In genomic region chr11:131695889-131696429, GRCh38 we compare ENCODE assay signal across 31 cellular contexts.
"Had no signal": no experiment of that assay in that cellular context is flagged by ENCODE, and none has a peak within 500 bp of the region (broad histone marks: within the 10 kb centered on the region; RNA-seq: fewer than 3 reads in every experiment).

No MANE protein-coding gene starts in this region.

- H3K9me3 Mint-ChIP-seq: activated CD4-positive, alpha-beta memory T cell treated with anti-CD3 and anti-CD28 coated beads, Interleukin-2, amount 10 ng/mL, durations not matched to agents 7 days and 5 days; activated CD4-positive, alpha-beta T cell treated with anti-CD3 and anti-CD28 coated beads, Interleukin-2, amount 10 ng/mL, durations not matched to agents 24 days and 14 days; activated naive CD4-positive, alpha-beta T cell treated with anti-CD3 and anti-CD28 coated beads, Interleukin-2, amount 10 ng/mL, durations not matched to agents 7 days and 5 days; activated T-cell treated with anti-CD3 and anti-CD28 coated beads, Interleukin-2, amount 50 U/mL, for 24 hours; stimulated activated memory B cell treated with anti-CD40 and anti-IgM and Interleukin-4, amounts not matched to agents 10 μg/mL and 1 μg/mL and 100 μg/mL, for 72 hours; stimulated activated naive CD8-positive, alpha-beta T cell treated with anti-CD3 and anti-CD28 coated beads, Interleukin-15, amount 100 ng/mL, for 72 hours; T-helper 2 cell treated with Interferon-gamma antibody and Interleukin-4, amounts not matched to agents 5 μg/mL and 100 μg/mL, for 36 hours had no signal

- H3K4me1 Mint-ChIP-seq: activated naive CD4-positive, alpha-beta T cell treated with anti-CD3 and anti-CD28 coated beads, Interleukin-2, amount 10 ng/mL, durations not matched to agents 7 days and 5 days had no signal

- ATAC-seq: gastrocnemius medialis; naive thymus-derived CD4-positive, alpha-beta T cell; pancreas; psoas muscle; stimulated activated memory B cell treated with anti-CD40 and anti-IgM and Interleukin-4, amounts not matched to agents 10 μg/mL and 1 μg/mL and 100 μg/mL, for 72 hours; stimulated activated naive CD8-positive, alpha-beta T cell treated with anti-CD3 and anti-CD28 coated beads, Interleukin-15, amount 100 ng/mL, for 72 hours had no signal

- H3K36me3 Mint-ChIP-seq: activated naive CD4-positive, alpha-beta T cell treated with anti-CD3 and anti-CD28 coated beads, Interleukin-2, amount 10 ng/mL, durations not matched to agents 7 days and 5 days; memory B cell; stimulated activated memory B cell treated with anti-CD40 and anti-IgM and Interleukin-4, amounts not matched to agents 10 μg/mL and 1 μg/mL and 100 μg/mL, for 72 hours had no signal

- H3K4me3 Mint-ChIP-seq: activated CD4-positive, alpha-beta memory T cell treated with anti-CD3 and anti-CD28 coated beads, Interleukin-2, amount 10 ng/mL, durations not matched to agents 7 days and 5 days; activated CD4-positive, alpha-beta T cell treated with anti-CD3 and anti-CD28 coated beads, Interleukin-2, amount 10 ng/mL, durations not matched to agents 24 days and 14 days; activated naive CD4-positive, alpha-beta T cell treated with anti-CD3 and anti-CD28 coated beads, Interleukin-2, amount 10 ng/mL, durations not matched to agents 7 days and 5 days; activated T-cell treated with anti-CD3 and anti-CD28 coated beads, Interleukin-2, amount 50 U/mL, for 24 hours; memory B cell; naive thymus-derived CD4-positive, alpha-beta T cell; stimulated activated memory B cell treated with anti-CD40 and anti-IgM and Interleukin-4, amounts not matched to agents 10 μg/mL and 1 μg/mL and 100 μg/mL, for 72 hours; stimulated activated naive CD8-positive, alpha-beta T cell treated with anti-CD3 and anti-CD28 coated beads, Interleukin-15, amount 100 ng/mL, for 72 hours; T-helper 2 cell treated with Interferon-gamma antibody and Interleukin-4, amounts not matched to agents 5 μg/mL and 100 μg/mL, for 36 hours had no signal

- H3K27ac Mint-ChIP-seq: activated CD4-positive, alpha-beta memory T cell treated with anti-CD3 and anti-CD28 coated beads, Interleukin-2, amount 10 ng/mL, durations not matched to agents 7 days and 5 days; activated CD4-positive, alpha-beta T cell treated with anti-CD3 and anti-CD28 coated beads, Interleukin-2, amount 10 ng/mL, durations not matched to agents 24 days and 14 days; activated naive CD4-positive, alpha-beta T cell treated with anti-CD3 and anti-CD28 coated beads, Interleukin-2, amount 10 ng/mL, durations not matched to agents 7 days and 5 days; activated T-cell treated with anti-CD3 and anti-CD28 coated beads, Interleukin-2, amount 50 U/mL, for 24 hours; memory B cell; naive thymus-derived CD4-positive, alpha-beta T cell; stimulated activated memory B cell treated with anti-CD40 and anti-IgM and Interleukin-4, amounts not matched to agents 10 μg/mL and 1 μg/mL and 100 μg/mL, for 72 hours; stimulated activated naive CD8-positive, alpha-beta T cell treated with anti-CD3 and anti-CD28 coated beads, Interleukin-15, amount 100 ng/mL, for 72 hours; T-helper 2 cell treated with Interferon-gamma antibody and Interleukin-4, amounts not matched to agents 5 μg/mL and 100 μg/mL, for 36 hours had no signal

- DNase-seq: activated CD4-positive, alpha-beta memory T cell treated with anti-CD3 and anti-CD28 coated beads, Interleukin-2, amount 10 ng/mL, durations not matched to agents 7 days and 5 days; activated CD4-positive, CD25-positive, alpha-beta regulatory T cell; activated CD8-positive, alpha-beta memory T cell treated with anti-CD3 and anti-CD28 coated beads, Interleukin-2, amount 50 U/mL, for 48 hours; activated gamma-delta T cell; activated naive CD4-positive, alpha-beta T cell treated with anti-CD3 and anti-CD28 coated beads, Interleukin-2, amount 10 ng/mL, durations not matched to agents 7 days and 5 days; activated T-cell treated with anti-CD3 and anti-CD28 coated beads, Interleukin-2, amount 50 U/mL, for 24 hours; amniotic stem cell; central memory CD4-positive, alpha-beta T cell; dermis blood vessel endothelial cell; effector CD4-positive, alpha-beta T cell; gastrocnemius medialis; glutamatergic neuron; midbrain; naive thymus-derived CD4-positive, alpha-beta T cell; pancreas; psoas muscle; stimulated activated CD4-positive, alpha-beta T cell treated with anti-CD3 and anti-CD28 coated beads, Interleukin-1b, Interleukin-23, amount 100 ng/mL, for 48 hours; stimulated activated CD4-positive, alpha-beta T cell treated with anti-CD3 and anti-CD28 coated beads, Interleukin-4, amount 100 ng/mL, for 4 hours; stimulated activated CD8-positive, alpha-beta memory T cell treated with anti-CD3 and anti-CD28 coated beads, Interleukin-4, amount 100 ng/mL, for 48 hours; stimulated activated naive CD8-positive, alpha-beta T cell treated with anti-CD3 and anti-CD28 coated beads, Interleukin-15, amount 100 ng/mL, for 72 hours; substantia nigra; T-helper 1 cell; thyroid gland; upper lobe of left lung had no signal

- H3K4me3 ChIP-seq: breast epithelium, gastrocnemius medialis, pancreas, psoas muscle, smooth muscle cell, thyroid gland, upper lobe of left lung, vagina had no signal
